In genomic region chr1:181087400-181087901, GRCh38 we compare ENCODE assay signal across 9 cellular contexts. TPM values are rescaled to one million over a fixed set of nuclear protein-coding genes. Genes with fewer than 3 reads are reported as not detected.
DNase-seq lines count a peak whose midpoint lies in the region; ATAC-seq and TF ChIP-seq lines count a peak whose summit lies in the region.
"Had no signal": no experiment of that assay in that cellular context is flagged by ENCODE, and none has a peak within 500 bp of the region (broad histone marks: within the 10 kb centered on the region; RNA-seq: fewer than 3 reads in every experiment).

No MANE protein-coding gene starts in this region.

- no peaks in the 10 kb centered on the region for H3K27me3 ChIP-seq in smooth muscle cell (ENCODE audit: low read depth)

- H3K9me3 Mint-ChIP-seq in activated naive CD8-positive, alpha-beta T cell treated with anti-CD3 and anti-CD28 coated beads, Interleukin-2, amount 50 U/mL, for 24 hours: no peaks in the 10 kb centered on the region
- H3K9me3 Mint-ChIP-seq in activated naive CD4-positive, alpha-beta T cell treated with anti-CD3 and anti-CD28 coated beads, Interleukin-2, amount 50 U/mL, for 72 hours: no peaks in the 10 kb centered on the region

- H3K4me2 ChIP-seq in smooth muscle cell: peak overlapping the region; percentile 100

- H3K9me3 ChIP-seq in smooth muscle cell (replicated peaks; ENCODE audit: low read depth): no peaks in the 10 kb centered on the region
- H3K9me3 ChIP-seq: HAP-1 had no signal

- no peak overlapping the region for H3K9ac ChIP-seq in smooth muscle cell (ENCODE audit: low read depth)

- no peaks in the 10 kb centered on the region for H3K36me3 ChIP-seq in smooth muscle cell (ENCODE audit: low read depth)
- H3K36me3 ChIP-seq: HAP-1 had no signal

- no peak overlapping the region for H3K4me3 ChIP-seq in smooth muscle cell

- peaks cover 38% of the 10 kb centered on the region for H4K20me1 ChIP-seq in smooth muscle cell (ENCODE audit: low read depth)

- H3K36me3 Mint-ChIP-seq in activated naive CD8-positive, alpha-beta T cell treated with anti-CD3 and anti-CD28 coated beads, Interleukin-2, amount 50 U/mL, for 24 hours (ENCODE audit: low read depth): peaks cover 32% of the 10 kb centered on the region
- H3K36me3 Mint-ChIP-seq in activated naive CD4-positive, alpha-beta T cell treated with anti-CD3 and anti-CD28 coated beads, Interleukin-2, amount 50 U/mL, for 72 hours: peaks cover 28 to 41% of the 10 kb centered on the region in 2 donors

- H3K27ac ChIP-seq in smooth muscle cell (ENCODE audit: low read depth): no peak overlapping the region

- 87% methylated on average over 8 of the region's 8 CpGs for WGBS in smooth muscle cell (ENCODE audit: low lambda C conversion rate)

- peak; percentile 4 for ATAC-seq in activated naive CD8-positive, alpha-beta T cell treated with anti-CD3 and anti-CD28 coated beads, Interleukin-2, amount 50 U/mL, for 24 hours
- no peak for ATAC-seq in activated naive CD4-positive, alpha-beta T cell treated with anti-CD3 and anti-CD28 coated beads, Interleukin-2, amount 50 U/mL, for 72 hours

- H3F3A ChIP-seq in smooth muscle cell (ENCODE audit: low read depth): peaks cover 3% of the 10 kb centered on the region

- H3K4me1 ChIP-seq in smooth muscle cell (ENCODE audit: low read depth): peaks cover 19% of the 10 kb centered on the region

- H3K4me3 Mint-ChIP-seq in activated naive CD8-positive, alpha-beta T cell treated with anti-CD3 and anti-CD28 coated beads, Interleukin-2, amount 50 U/mL, for 24 hours: peak overlapping the region; percentile 97

- TF ChIP-seq CTCF in smooth muscle cell (IDR thresholded peaks at IDR 0.05; ENCODE audit: borderline replicate concordance, insufficient read depth, poor library complexity, severe bottlenecking): no peak

- peak overlapping the region; percentile 98 for H3K27ac Mint-ChIP-seq in activated naive CD8-positive, alpha-beta T cell treated with anti-CD3 and anti-CD28 coated beads, Interleukin-2, amount 50 U/mL, for 24 hours
- H3K27ac Mint-ChIP-seq in activated naive CD4-positive, alpha-beta T cell treated with anti-CD3 and anti-CD28 coated beads, Interleukin-2, amount 50 U/mL, for 72 hours: peak overlapping the region in 1 of 2 donors; percentile 100

- H3K79me2 ChIP-seq in smooth muscle cell (ENCODE audit: low read depth): peaks cover 30% of the 10 kb centered on the region

- peaks cover 50% of the 10 kb centered on the region for H3K4me1 Mint-ChIP-seq in activated naive CD8-positive, alpha-beta T cell treated with anti-CD3 and anti-CD28 coated beads, Interleukin-2, amount 50 U/mL, for 24 hours

- peak; percentile 10 for DNase-seq in DMS53 (lab: John Stamatoyannopoulos, UW)
- DNase-seq in DMS53 treated with DMSO at 0.1 percent for 48 hours (lab: John Stamatoyannopoulos, UW; ENCODE audit: unreplicated experiment): no peak
- DNase-seq in NCI-H69 (lab: John Stamatoyannopoulos, UW): peak; percentile 65
- DNase-seq in activated naive CD8-positive, alpha-beta T cell treated with anti-CD3 and anti-CD28 coated beads, Interleukin-2, amount 50 U/mL, for 24 hours: peak; percentile 49
- no peak for DNase-seq in smooth muscle cell (lab: John Stamatoyannopoulos, UW; ENCODE audit: unreplicated experiment)
- no peak for DNase-seq in COLO829 (ENCODE audit: low spot score)
- DNase-seq in NCI-H446 (lab: John Stamatoyannopoulos, UW): no peak
- DNase-seq in activated naive CD4-positive, alpha-beta T cell treated with anti-CD3 and anti-CD28 coated beads, Interleukin-2, amount 50 U/mL, for 72 hours (ENCODE audit: low spot score in 2 of 2): no peak

- H2AFZ ChIP-seq in smooth muscle cell (ENCODE audit: low read depth): no peak overlapping the region

- H3K27me3 Mint-ChIP-seq in activated naive CD8-positive, alpha-beta T cell treated with anti-CD3 and anti-CD28 coated beads, Interleukin-2, amount 50 U/mL, for 24 hours: no peaks in the 10 kb centered on the region

RNA-seq across cellular contexts. Expression of gene IER5, which starts 1.0 kb away (rescaled TPM):
- 32.6 and 35.1 TPM in 2 replicates for total RNA-seq in smooth muscle cell
- 39.9 and 56.2 TPM in 2 replicates for polyA plus RNA-seq in smooth muscle cell
- total RNA-seq in activated naive CD4-positive, alpha-beta T cell treated with anti-CD3 and anti-CD28 coated beads, Interleukin-2, amount 50 U/mL, for 72 hours: 10 to 100 TPM; 20.3 to 68.4 TPM

RNA-seq across cellular contexts. Expression of gene MR1, which starts 53.7 kb away (rescaled TPM):
- total RNA-seq in smooth muscle cell: 1.4 and 2.1 TPM in 2 replicates
- polyA plus RNA-seq in smooth muscle cell: 0.26 and 1.2 TPM in 2 replicates
- total RNA-seq in activated naive CD4-positive, alpha-beta T cell treated with anti-CD3 and anti-CD28 coated beads, Interleukin-2, amount 50 U/mL, for 72 hours: 10 to 100 TPM; 13.5 to 27.4 TPM

Comparison
In these comparisons a context has a peak if more than half of its experiments do, and no peak if none do; other contexts are left out.
1. DNase-seq: peak in DMS53 (single experiment), NCI-H69 (single experiment) and activated naive CD8-positive, alpha-beta T cell treated with anti-CD3 and anti-CD28 coated beads, Interleukin-2, amount 50 U/mL, for 24 hours (single experiment); none in DMS53 treated with DMSO at 0.1 percent for 48 hours (single experiment), smooth muscle cell (single experiment), COLO829 (single experiment), NCI-H446 (0 of 2) and activated naive CD4-positive, alpha-beta T cell treated with anti-CD3 and anti-CD28 coated beads, Interleukin-2, amount 50 U/mL, for 72 hours (0 of 2).